18 cellular contexts compared by ENCODE assay signal in the genomic region with DNA sequence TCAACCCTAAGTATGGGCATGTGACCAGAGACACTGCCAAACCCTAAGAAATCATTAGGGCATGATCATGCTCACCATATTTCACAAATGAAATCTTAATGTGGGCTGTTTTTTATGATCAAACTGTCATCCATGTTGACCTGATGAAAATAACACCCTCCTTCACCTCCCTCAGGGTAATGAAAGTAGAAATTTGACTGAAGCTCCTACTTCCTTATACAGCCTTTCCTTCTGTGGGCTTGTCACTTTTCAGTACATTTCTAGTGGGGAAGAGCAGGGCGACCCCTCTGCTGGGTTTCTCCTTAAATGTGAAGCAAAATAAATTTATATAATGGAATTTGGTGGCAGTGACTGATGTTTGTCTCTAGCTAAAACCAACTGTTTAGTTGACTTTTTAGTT. TPM values are rescaled to one million over a fixed set of nuclear protein-coding genes. Genes with fewer than 3 reads are reported as not detected.
DNase-seq lines count a peak whose midpoint lies in the region; ATAC-seq and TF ChIP-seq lines count a peak whose summit lies in the region.
"Had no signal": no experiment of that assay in that cellular context is flagged by ENCODE, and none has a peak within 500 bp of the region (broad histone marks: within the 10 kb centered on the region; RNA-seq: fewer than 3 reads in every experiment).

No MANE protein-coding gene starts in this region.

- peak; percentile 25 for ATAC-seq in activated CD8-positive, alpha-beta T cell treated with anti-CD3 and anti-CD28 coated beads, Interleukin-2, amount 10 ng/mL, durations not matched to agents 7 days and 5 days
- ATAC-seq in activated CD8-positive, alpha-beta T cell treated with anti-CD3 and anti-CD28 coated beads for 36 hours, result no peak
- ATAC-seq in HG02588 (IDR thresholded peaks at IDR 0.05; ENCODE audit: unreplicated experiment) (peak; percentile 47), T-helper 17 cell (peak; percentile 12), GM18858 (IDR thresholded peaks at IDR 0.05; ENCODE audit: unreplicated experiment) (no peak), esophagus mucosa (no peak)
- ATAC-seq in natural killer cell treated with Interleukin-12 subunit alpha and Interleukin-12 subunit beta and Interleukin-15 and Interleukin-18, amount 100 ng/mL, for 72 hours, result peak in 1 of 2 donors; percentile 21
- ATAC-seq: CD8-positive, alpha-beta T cell; heart left ventricle had no signal

- H3K4me3 Mint-ChIP-seq in activated CD8-positive, alpha-beta T cell treated with anti-CD3 and anti-CD28 coated beads, Interleukin-2, amount 10 ng/mL, durations not matched to agents 7 days and 5 days, result no peak overlapping the region
- H3K4me3 Mint-ChIP-seq in activated CD8-positive, alpha-beta T cell treated with anti-CD3 and anti-CD28 coated beads for 36 hours, result no peak overlapping the region
- H3K4me3 Mint-ChIP-seq in T-helper 17 cell, result no peak overlapping the region
- no peak overlapping the region for H3K4me3 Mint-ChIP-seq in natural killer cell treated with Interleukin-12 subunit alpha and Interleukin-12 subunit beta and Interleukin-15 and Interleukin-18, amount 100 ng/mL, for 72 hours
- H3K4me3 Mint-ChIP-seq: CD8-positive, alpha-beta T cell; endodermal cell; HFFc6 had no signal

- POLR2A ChIA-PET in activated CD8-positive, alpha-beta T cell treated with anti-CD3 and anti-CD28 coated beads, Interleukin-2, amount 10 ng/mL, durations not matched to agents 7 days and 5 days (lab: Charles Lee), result interaction anchor here (0.5 to 1.9 kb wide), 3 partner anchors 9 to 225 kb away, joined by 3 to 9 read pairs (median 3); no protein-coding TSS in a partner anchor
- POLR2A ChIA-PET in activated CD8-positive, alpha-beta T cell treated with anti-CD3 and anti-CD28 coated beads for 36 hours (lab: Charles Lee), result interaction anchor here (0.8 to 1.7 kb wide), 3 partner anchors 10 to 22 kb away, joined by 3 to 7 read pairs (median 3); no protein-coding TSS in a partner anchor

- no peaks in the 10 kb centered on the region for H3K27me3 Mint-ChIP-seq in activated CD8-positive, alpha-beta T cell treated with anti-CD3 and anti-CD28 coated beads, Interleukin-2, amount 10 ng/mL, durations not matched to agents 7 days and 5 days (ENCODE audit: low read depth)
- no peaks in the 10 kb centered on the region for H3K27me3 Mint-ChIP-seq in activated CD8-positive, alpha-beta T cell treated with anti-CD3 and anti-CD28 coated beads for 36 hours
- no peaks in the 10 kb centered on the region for H3K27me3 Mint-ChIP-seq in T-helper 17 cell
- H3K27me3 Mint-ChIP-seq in natural killer cell treated with Interleukin-12 subunit alpha and Interleukin-12 subunit beta and Interleukin-15 and Interleukin-18, amount 100 ng/mL, for 72 hours, result no peaks in the 10 kb centered on the region

- H3K4me1 Mint-ChIP-seq in activated CD8-positive, alpha-beta T cell treated with anti-CD3 and anti-CD28 coated beads, Interleukin-2, amount 10 ng/mL, durations not matched to agents 7 days and 5 days (ENCODE audit: low read depth), result peaks cover 21% of the 10 kb centered on the region
- H3K4me1 Mint-ChIP-seq in activated CD8-positive, alpha-beta T cell treated with anti-CD3 and anti-CD28 coated beads for 36 hours (ENCODE audit: low read depth), result peaks cover 17% of the 10 kb centered on the region
- H3K4me1 Mint-ChIP-seq in T-helper 17 cell, result peaks cover 14% of the 10 kb centered on the region
- peaks cover 32 to 41% of the 10 kb centered on the region in 2 donors for H3K4me1 Mint-ChIP-seq in natural killer cell treated with Interleukin-12 subunit alpha and Interleukin-12 subunit beta and Interleukin-15 and Interleukin-18, amount 100 ng/mL, for 72 hours (ENCODE audit: low read depth in 2 of 2)
- H3K4me1 Mint-ChIP-seq: endodermal cell had no signal

- intact Hi-C loops in activated CD8-positive, alpha-beta T cell treated with anti-CD3 and anti-CD28 coated beads for 36 hours (cut with micrococcal nuclease), result no loop called here
- intact Hi-C loops in ascending aorta (cut with DNase I), result no loop called here

- peak overlapping the region; percentile 12 for H3K27ac Mint-ChIP-seq in activated CD8-positive, alpha-beta T cell treated with anti-CD3 and anti-CD28 coated beads, Interleukin-2, amount 10 ng/mL, durations not matched to agents 7 days and 5 days
- no peak overlapping the region for H3K27ac Mint-ChIP-seq in activated CD8-positive, alpha-beta T cell treated with anti-CD3 and anti-CD28 coated beads for 36 hours
- H3K27ac Mint-ChIP-seq in T-helper 17 cell, result no peak overlapping the region
- peak overlapping the region; percentile 82 to 87 for H3K27ac Mint-ChIP-seq in natural killer cell treated with Interleukin-12 subunit alpha and Interleukin-12 subunit beta and Interleukin-15 and Interleukin-18, amount 100 ng/mL, for 72 hours
- H3K27ac Mint-ChIP-seq: endodermal cell, HFFc6 had no signal

- no peak overlapping the region for H3K4me3 ChIP-seq in ascending aorta
- H3K4me3 ChIP-seq: heart left ventricle, lower lobe of right lung had no signal

- H3K9me3 ChIP-seq in T-helper 17 cell (ENCODE audit: control insufficient read depth, low read length, poor library complexity, severe bottlenecking) (no peaks in the 10 kb centered on the region), ascending aorta (no peaks in the 10 kb centered on the region)
- H3K9me3 ChIP-seq: lower lobe of right lung had no signal

- H3K9me3 Mint-ChIP-seq in activated CD8-positive, alpha-beta T cell treated with anti-CD3 and anti-CD28 coated beads, Interleukin-2, amount 10 ng/mL, durations not matched to agents 7 days and 5 days (ENCODE audit: insufficient read depth), result no peaks in the 10 kb centered on the region
- no peaks in the 10 kb centered on the region for H3K9me3 Mint-ChIP-seq in activated CD8-positive, alpha-beta T cell treated with anti-CD3 and anti-CD28 coated beads for 36 hours
- H3K9me3 Mint-ChIP-seq in natural killer cell treated with Interleukin-12 subunit alpha and Interleukin-12 subunit beta and Interleukin-15 and Interleukin-18, amount 100 ng/mL, for 72 hours, result no peaks in the 10 kb centered on the region
- H3K9me3 Mint-ChIP-seq: CD8-positive, alpha-beta T cell; endodermal cell; HFFc6 had no signal

- H3K36me3 Mint-ChIP-seq in activated CD8-positive, alpha-beta T cell treated with anti-CD3 and anti-CD28 coated beads, Interleukin-2, amount 10 ng/mL, durations not matched to agents 7 days and 5 days (ENCODE audit: low read depth), result peaks cover 58% of the 10 kb centered on the region
- H3K36me3 Mint-ChIP-seq in activated CD8-positive, alpha-beta T cell treated with anti-CD3 and anti-CD28 coated beads for 36 hours (ENCODE audit: low read depth), result peaks cover 35% of the 10 kb centered on the region
- no peaks in the 10 kb centered on the region for H3K36me3 Mint-ChIP-seq in T-helper 17 cell (ENCODE audit: low read depth)
- peaks cover 38% of the 10 kb centered on the region for H3K36me3 Mint-ChIP-seq in natural killer cell treated with Interleukin-12 subunit alpha and Interleukin-12 subunit beta and Interleukin-15 and Interleukin-18, amount 100 ng/mL, for 72 hours

- no peaks in the 10 kb centered on the region for H3K4me1 ChIP-seq in ascending aorta
- H3K4me1 ChIP-seq: lower lobe of right lung had no signal

- CTCF ChIA-PET in activated CD8-positive, alpha-beta T cell treated with anti-CD3 and anti-CD28 coated beads, Interleukin-2, amount 10 ng/mL, durations not matched to agents 7 days and 5 days (lab: Charles Lee), result interaction anchor here (1.1 to 2.1 kb wide), 4 partner anchors 53 to 379 kb away, joined by 3 to 10 read pairs (median 4); no protein-coding TSS in a partner anchor
- CTCF ChIA-PET in activated CD8-positive, alpha-beta T cell treated with anti-CD3 and anti-CD28 coated beads for 36 hours (lab: Charles Lee), result interaction anchor here (1.1 kb wide), 1 partner anchor 26 kb away, joined by 3 read pairs; the partner anchor contains the start of gene IVNS1ABP

- no peaks in the 10 kb centered on the region for H3K27me3 ChIP-seq in ascending aorta
- H3K27me3 ChIP-seq: heart left ventricle had no signal

- TF ChIP-seq CTCF in activated CD8-positive, alpha-beta T cell treated with anti-CD3 and anti-CD28 coated beads for 36 hours (IDR thresholded peaks at IDR 0.05), result no peak
- TF ChIP-seq CTCF in ascending aorta (IDR thresholded peaks at IDR 0.05), result no peak

- H3K36me3 ChIP-seq in ascending aorta, result peaks cover 0 to 3% of the 10 kb centered on the region in 2 donors

- no peak for DNase-seq in activated CD8-positive, alpha-beta T cell treated with anti-CD3 and anti-CD28 coated beads, Interleukin-2, amount 10 ng/mL, durations not matched to agents 7 days and 5 days
- no peak for DNase-seq in activated CD8-positive, alpha-beta T cell treated with anti-CD3 and anti-CD28 coated beads for 36 hours
- DNase-seq in T-helper 17 cell (no peak), ascending aorta (ENCODE audit: low spot score in 2 of 2) (no peak)
- no peak for DNase-seq in natural killer cell treated with Interleukin-12 subunit alpha and Interleukin-12 subunit beta and Interleukin-15 and Interleukin-18, amount 100 ng/mL, for 72 hours (ENCODE audit: low spot score)
- DNase-seq: activated CD4-positive, alpha-beta T cell treated with anti-CD3 and anti-CD28 coated beads for 1 hour; CD8-positive, alpha-beta T cell; DMS79 treated with DMSO at 0.1 percent for 48 hours; endodermal cell; heart left ventricle; HFFc6; lower lobe of right lung; NCI-H1694; posterior cingulate gyrus; stimulated activated CD4-positive, alpha-beta T cell treated with anti-CD3 and anti-CD28 coated beads, Interleukin-2, amount 100 ng/mL, for 24 hours had no signal

- H3K27ac ChIP-seq in ascending aorta, result no peak overlapping the region
- H3K27ac ChIP-seq: lower lobe of right lung had no signal

RNA-seq across cellular contexts. Expression of gene IVNS1ABP, which starts 25.9 kb away (rescaled TPM):
- 100 to 1,000 TPM; 216 to 234 TPM for total RNA-seq in activated CD8-positive, alpha-beta T cell treated with anti-CD3 and anti-CD28 coated beads, Interleukin-2, amount 10 ng/mL, durations not matched to agents 7 days and 5 days
- total RNA-seq in activated CD8-positive, alpha-beta T cell treated with anti-CD3 and anti-CD28 coated beads for 36 hours, result 100 to 1,000 TPM; 244 to 256 TPM
- 100 to 1,000 TPM; 467 to 499 TPM for total RNA-seq in T-helper 17 cell
- total RNA-seq in natural killer cell treated with Interleukin-12 subunit alpha and Interleukin-12 subunit beta and Interleukin-15 and Interleukin-18, amount 100 ng/mL, for 72 hours, result 100 to 1,000 TPM; 744 to 950 TPM
- 61.0 TPM for total RNA-seq in ascending aorta
- total RNA-seq in esophagus mucosa, result 52.8 TPM

Comparison
In these comparisons a context has a peak if more than half of its experiments do, and no peak if none do; other contexts are left out.
1. ATAC-seq: peak in activated CD8-positive, alpha-beta T cell treated with anti-CD3 and anti-CD28 coated beads, Interleukin-2, amount 10 ng/mL, durations not matched to agents 7 days and 5 days (single experiment), HG02588 (single experiment) and T-helper 17 cell (single experiment); none in activated CD8-positive, alpha-beta T cell treated with anti-CD3 and anti-CD28 coated beads for 36 hours (single experiment), GM18858 (single experiment) and esophagus mucosa (single experiment).
2. H3K27ac Mint-ChIP-seq: peak in activated CD8-positive, alpha-beta T cell treated with anti-CD3 and anti-CD28 coated beads, Interleukin-2, amount 10 ng/mL, durations not matched to agents 7 days and 5 days (single experiment) and natural killer cell treated with Interleukin-12 subunit alpha and Interleukin-12 subunit beta and Interleukin-15 and Interleukin-18, amount 100 ng/mL, for 72 hours (2 of 2); none in activated CD8-positive, alpha-beta T cell treated with anti-CD3 and anti-CD28 coated beads for 36 hours (single experiment) and T-helper 17 cell (single experiment).